ENCODE assay signal across 8 cellular contexts in the genomic region with DNA sequence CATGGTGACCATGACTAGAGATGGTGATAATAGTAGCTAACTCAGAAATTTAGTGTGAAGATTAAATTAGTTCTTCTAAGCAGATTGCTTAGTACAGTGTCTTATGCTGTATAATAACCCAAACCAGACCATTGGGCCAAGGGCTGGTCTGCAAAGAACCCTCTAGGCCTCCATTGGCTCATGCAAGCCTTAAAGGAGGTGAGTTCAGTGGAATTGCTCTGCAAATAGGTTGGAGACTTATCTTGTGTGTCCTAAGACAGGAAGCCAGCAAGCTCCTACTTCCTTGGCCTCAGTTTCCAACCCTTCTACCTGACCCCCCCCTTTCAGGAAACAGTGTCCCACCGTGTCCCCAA. TPM values are rescaled to one million over a fixed set of nuclear protein-coding genes. Genes with fewer than 3 reads are reported as not detected.
DNase-seq lines count a peak whose midpoint lies in the region; ATAC-seq, FAIRE-seq and TF ChIP-seq lines count a peak whose summit lies in the region.

No MANE protein-coding gene starts in this region.

- no peak for ATAC-seq in GM12878
- no peak for ATAC-seq in upper lobe of right lung
- ATAC-seq in HG03432 (IDR thresholded peaks at IDR 0.05; ENCODE audit: unreplicated experiment), result no peak

- BruUV-seq in GM12878 (replicated peaks; lab: Mats Ljungman, UMichigan), result no TSS peak

- H3K4me2 ChIP-seq in GM12878 (ENCODE audit: control insufficient read depth, insufficient read depth), result peak overlapping the region; percentile 83

- H3K27me3 Mint-ChIP-seq in activated naive CD4-positive, alpha-beta T cell treated with anti-CD3 and anti-CD28 coated beads, Interleukin-2, amount 50 U/mL, for 24 hours, result no peaks in the 10 kb centered on the region
- H3K27me3 Mint-ChIP-seq in mesothelial cell of epicardium (ENCODE audit: low read depth), result no peaks in the 10 kb centered on the region

- SMC1A ChIA-PET in GM12878 (lab: Charles Lee; ENCODE audit: uncharacterized antibody, unreplicated experiment), result interaction anchor here (1.2 to 16.4 kb wide), 3 partner anchors 13 to 44 kb away, joined by 3 to 460 read pairs (median 18); no protein-coding TSS in a partner anchor

- H3K79me2 ChIP-seq in GM12878 (ENCODE audit: control insufficient read depth, insufficient read depth, low read length), result peaks cover 35% of the 10 kb centered on the region

- H3K27me3 ChIP-seq in GM12878 (replicated peaks in 1 of 2; ENCODE audit: control insufficient read depth in 2 of 2, insufficient read depth in 2 of 2, low read length in 1 of 2) (no peaks in the 10 kb centered on the region), upper lobe of right lung (no peaks in the 10 kb centered on the region)

- H3K36me3 ChIP-seq in GM12878 (ENCODE audit: control insufficient read depth in 2 of 2, insufficient read depth in 2 of 2, low read length in 1 of 2) (no peaks in the 10 kb centered on the region), upper lobe of right lung (no peaks in the 10 kb centered on the region)

- no peak overlapping the region; the same call in 1 of the 2 replicates for H2AFZ ChIP-seq in GM12878 (ENCODE audit: control insufficient read depth, low read depth, low read length)

- no peaks in the 10 kb centered on the region for H4K20me1 ChIP-seq in GM12878 (ENCODE audit: control insufficient read depth, insufficient read depth)

- no peak for TF ChIP-seq POLR2A in GM12878 (IDR thresholded peaks at IDR 0.05; ENCODE audit: low read depth, low read length)
- no peak for TF ChIP-seq POLR2A in GM12892 (IDR thresholded peaks at IDR 0.05; ENCODE audit: low read depth, low read length)

- H3K4me3 Mint-ChIP-seq in activated naive CD4-positive, alpha-beta T cell treated with anti-CD3 and anti-CD28 coated beads, Interleukin-2, amount 50 U/mL, for 24 hours, result peak overlapping the region; percentile 92
- peak overlapping the region; percentile 66 for H3K4me3 Mint-ChIP-seq in mesothelial cell of epicardium

- FAIRE-seq in GM12878 (lab: Jason Lieb, UNC) (no peak), GM12892 (lab: Jason Lieb, UNC) (no peak)

- intact Hi-C loops in GM12878 (cut with micrococcal nuclease; ENCODE audit: unreplicated experiment), result loop anchor here (5.0 to 10.0 kb wide), 2 partner anchors 242 to 265 kb away; a partner anchor contains a TSS
- intact Hi-C loops in upper lobe of right lung (cut with DNase I), result no loop called here

- no peak overlapping the region for H3K9ac ChIP-seq in GM12878 (ENCODE audit: control insufficient read depth, insufficient read depth, low read length)

- H3K9me3 ChIP-seq in GM12878 (replicated peaks; ENCODE audit: control insufficient read depth, insufficient read depth, low read length) (no peaks in the 10 kb centered on the region), upper lobe of right lung (no peaks in the 10 kb centered on the region)

- 0% methylated on average over 1 of the region's 1 CpG for WGBS in GM12878 (ENCODE audit: insufficient coverage, insufficient replicate concordance, low lambda C conversion rate, missing lambda C conversion rate)

- CTCF ChIA-PET in GM12878 (lab: Yijun Ruan, JAX), result interaction anchor here (0.6 to 10.0 kb wide), 8 partner anchors 13 to 167 kb away, joined by 3 to 175 read pairs (median 8); no protein-coding TSS in a partner anchor

- TF ChIP-seq EP300 in GM12878 (IDR thresholded peaks at IDR 0.05; ENCODE audit: borderline replicate concordance in 1 of 2, control insufficient read depth in 1 of 2, low read depth in 2 of 2, low read length in 2 of 2), result no peak

- H3K4me3 ChIP-seq in GM12878, result no peak overlapping the region
- H3K4me3 ChIP-seq in upper lobe of right lung, result no peak overlapping the region

- POLR2A ChIA-PET in GM12878 (lab: Charles Lee), result interaction anchor here (0.6 to 23.9 kb wide), 5 partner anchors 1 to 97 kb away, joined by 3 to 630 read pairs (median 21); a partner anchor contains a TSS

- RAD21 ChIA-PET in GM12878 (lab: Charles Lee; ENCODE audit: unreplicated experiment), result interaction anchor here (2.5 to 5.8 kb wide), 2 partner anchors 15 to 44 kb away, joined by 25 to 323 read pairs; no protein-coding TSS in a partner anchor

- H3K27ac Mint-ChIP-seq in activated naive CD4-positive, alpha-beta T cell treated with anti-CD3 and anti-CD28 coated beads, Interleukin-2, amount 50 U/mL, for 24 hours, result peak overlapping the region; percentile 96
- H3K27ac Mint-ChIP-seq in mesothelial cell of epicardium, result peak overlapping the region; percentile 99

- no peaks in the 10 kb centered on the region for H3K9me3 Mint-ChIP-seq in activated naive CD4-positive, alpha-beta T cell treated with anti-CD3 and anti-CD28 coated beads, Interleukin-2, amount 50 U/mL, for 24 hours
- no peaks in the 10 kb centered on the region for H3K9me3 Mint-ChIP-seq in mesothelial cell of epicardium

- H3K36me3 Mint-ChIP-seq in activated naive CD4-positive, alpha-beta T cell treated with anti-CD3 and anti-CD28 coated beads, Interleukin-2, amount 50 U/mL, for 24 hours, result no peaks in the 10 kb centered on the region
- H3K36me3 Mint-ChIP-seq in mesothelial cell of epicardium, result no peaks in the 10 kb centered on the region

- peaks cover 67% of the 10 kb centered on the region for H3K4me1 Mint-ChIP-seq in activated naive CD4-positive, alpha-beta T cell treated with anti-CD3 and anti-CD28 coated beads, Interleukin-2, amount 50 U/mL, for 24 hours
- H3K4me1 Mint-ChIP-seq in mesothelial cell of epicardium, result peaks cover 62% of the 10 kb centered on the region

- TF ChIP-seq RAD21 in GM12878 (IDR thresholded peaks at IDR 0.05; ENCODE audit: insufficient read depth, low read depth, low read length), result no peak

- no peak for DNase-seq in activated naive CD4-positive, alpha-beta T cell treated with anti-CD3 and anti-CD28 coated beads, Interleukin-2, amount 50 U/mL, for 16 hours
- DNase-seq in GM12878 (ENCODE audit: low read depth, low spot score), result no peak
- no peak for DNase-seq in mesothelial cell of epicardium (ENCODE audit: low spot score in 2 of 2, unreplicated experiment in 2 of 2)
- DNase-seq in upper lobe of right lung, result no peak
- no peak for DNase-seq in islet precursor cell
- no peak for DNase-seq in GM12892 (ENCODE audit: insufficient read length)

- no peak for TF ChIP-seq CTCF in GM12878 (IDR thresholded peaks at IDR 0.05 in 2 of 3, conservative IDR thresholded peaks at IDR 0.05 in 1 of 3; ENCODE audit: control insufficient read depth in 2 of 3, extremely low read depth in 1 of 3, insufficient read depth in 1 of 3, low read depth in 3 of 3, low read length in 3 of 3)
- TF ChIP-seq CTCF in mesothelial cell of epicardium (IDR thresholded peaks at IDR 0.05; ENCODE audit: unreplicated experiment), result no peak
- no peak for TF ChIP-seq CTCF in upper lobe of right lung (IDR thresholded peaks at IDR 0.05)

- peak overlapping the region; percentile 2 for H3K27ac ChIP-seq in GM12878 (ENCODE audit: control insufficient read depth, insufficient read depth)
- peak overlapping the region; percentile 100 for H3K27ac ChIP-seq in upper lobe of right lung

- in situ Hi-C loops in GM12878 (cut with MboI), result no loop called here

- H3K4me1 ChIP-seq in GM12878 (ENCODE audit: control insufficient read depth, insufficient read depth, low read length) (peaks cover 45% of the 10 kb centered on the region), upper lobe of right lung (peaks cover 56% of the 10 kb centered on the region)

TF ChIP-seq in GM12878, 131 proteins besides CTCF, POLR2A, EP300 and RAD21 (continues in another document):
- TF ChIP-seq FOXM1 (IDR thresholded peaks at IDR 0.05; ENCODE audit: low read depth, low read length) (no peak), MYB (IDR thresholded peaks at IDR 0.05; ENCODE audit: borderline replicate concordance, low read depth, low read length) (no peak), SREBF2 (IDR thresholded peaks at IDR 0.05; ENCODE audit: low read length) (no peak), ZNF274 (IDR thresholded peaks at IDR 0.05; ENCODE audit: insufficient read depth, insufficient read length) (no peak)

RNA-seq across cellular contexts. Expression of a gene that starts 1.8 kb away (rescaled TPM):
- 44.6 and 59.9 TPM in 2 replicates for total RNA-seq in GM12878 (2013; cell fraction: nucleolus; rRNA removed)
- total RNA-seq in GM12878 (2014; rRNA removed) (13.8 and 17.1 TPM in 2 replicates), GM12878 (2014; rRNA removed; fragmentation: Illumina TruSeq; extraction: Trizol) (8.1 and 9.1 TPM in 2 replicates), GM12878 (2021) (47.3 and 53.0 TPM in 2 replicates), mesothelial cell of epicardium (37.4 to 40.9 TPM (median 37.8 TPM) in 3 replicates), upper lobe of right lung (60.8 TPM)
- polyA plus RNA-seq in GM12878 (2011; ENCODE audit: low read depth), result 10.6 TPM
- polyA plus RNA-seq in GM12878 (2011; rRNA removed) (4.7 and 12.0 TPM in 2 replicates), GM12878 (2014; fragmentation: Illumina TruSeq; extraction: Trizol) (11.2 and 16.5 TPM in 2 replicates), GM12878 (2014; fragmentation: Nextera tagmentation; extraction: Ambion mirVana) (1 to 10 TPM in 1 of 2 experiments, under 1 TPM in 1; 0.61 to 1.3 TPM), GM12878 (2014; rRNA removed) (23.7 and 26.4 TPM in 2 replicates), GM12878 (2016; fragmentation: Nextera tagmentation; extraction: Ambion mirVana) (10 to 100 TPM; 38.2 to 44.2 TPM)
- 16.5 and 18.1 TPM in 2 replicates for polyA plus RNA-seq in GM12878 (2011; cell fraction: cytosol; rRNA removed)
- 34.0 and 52.7 TPM in 2 replicates for polyA plus RNA-seq in GM12878 (2011; cell fraction: nucleus; rRNA removed)
- polyA plus RNA-seq in GM12878 (2012), result 27.0 and 28.1 TPM in 2 replicates
- polyA minus RNA-seq in GM12878 (2011; rRNA and poly(A)+ RNA removed), result 13.3 and 13.9 TPM in 2 replicates
- polyA minus RNA-seq in GM12878 (2011; cell fraction: cytosol; rRNA and poly(A)+ RNA removed), result 14.3 and 15.9 TPM in 2 replicates
- 11.0 and 24.5 TPM in 2 replicates for polyA minus RNA-seq in GM12878 (2011; cell fraction: nucleus; rRNA and poly(A)+ RNA removed)
- polyA plus RNA-seq in GM12892 (2012; ENCODE audit: missing spikeins), result 14.6 TPM
